1 cellular context compared by ENCODE assay signal in genomic region chr10:29951441-29951931, GRCh38.
TF ChIP-seq lines count a peak whose summit lies in the region.

No MANE protein-coding gene starts in this region.

TF ChIP-seq in GM23338, 12 proteins besides CTCF, POLR2A, EP300 and RAD21 (continued from another document):
- TF ChIP-seq ZNF462 (CRISPR knock-in tag; IDR thresholded peaks at IDR 0.05) (no peak), ETS1 (IDR thresholded peaks at IDR 0.05) (no peak), ZNF331 (CRISPR knock-in tag; IDR thresholded peaks at IDR 0.05; ENCODE audit: low read depth) (no peak), STAT1 (IDR thresholded peaks at IDR 0.05; ENCODE audit: unreplicated experiment) (no peak), EZH2phosphoT487 (IDR thresholded peaks at IDR 0.05; ENCODE audit: unreplicated experiment) (no peak)
